In genomic region chr11:18295316-18295715, GRCh38 we compare ENCODE assay signal across 30 cellular contexts. TPM values are rescaled to one million over a fixed set of nuclear protein-coding genes. Genes with fewer than 3 reads are reported as not detected.
"Had no signal": no experiment of that assay in that cellular context is flagged by ENCODE, and none has a peak within 500 bp of the region (broad histone marks: within the 10 kb centered on the region; RNA-seq: fewer than 3 reads in every experiment).

No MANE protein-coding gene starts in this region.

- H3K4me1 Mint-ChIP-seq: endodermal cell; naive B cell; neural crest cell; stimulated activated naive CD8-positive, alpha-beta T cell treated with anti-CD3 and anti-CD28 coated beads, Interleukin-15, amount 100 ng/mL, for 72 hours had no signal

- H3K27me3 Mint-ChIP-seq: naive B cell; natural killer cell treated with Interleukin-12 subunit alpha and Interleukin-12 subunit beta and Interleukin-15 and Interleukin-18, amount 100 ng/mL, for 72 hours; progenitor cell of endocrine pancreas; stimulated activated naive CD8-positive, alpha-beta T cell treated with anti-CD3 and anti-CD28 coated beads, Interleukin-15, amount 100 ng/mL, for 72 hours had no signal

- DNase-seq: effector CD8-positive, alpha-beta T cell; endodermal cell; foreskin fibroblast; glutamatergic neuron; heart right ventricle; hippocampal formation; left cardiac atrium; left lung; mammary epithelial cell; mucosa of descending colon; naive B cell; pancreas; stimulated activated CD4-positive, alpha-beta T cell treated with anti-CD3 and anti-CD28 coated beads, Interleukin-12 subunit alpha, Interleukin-12 subunit beta, amount 100 ng/mL, for 4 hours; stimulated activated CD4-positive, alpha-beta T cell treated with anti-CD3 and anti-CD28 coated beads, Interleukin-4, amount 100 ng/mL, for 1 hour; stimulated activated CD8-positive, alpha-beta memory T cell treated with anti-CD3 and anti-CD28 coated beads, Interleukin-4, amount 100 ng/mL, for 48 hours; stimulated activated naive CD4-positive, alpha-beta T cell; stimulated activated naive CD8-positive, alpha-beta T cell treated with anti-CD3 and anti-CD28 coated beads, Interleukin-15, amount 100 ng/mL, for 72 hours; thyroid gland; trophoblast cell had no signal

- H3K27ac Mint-ChIP-seq: endodermal cell; natural killer cell treated with Interleukin-12 subunit alpha and Interleukin-12 subunit beta and Interleukin-15 and Interleukin-18, amount 100 ng/mL, for 72 hours; progenitor cell of endocrine pancreas had no signal

- H3K4me3 Mint-ChIP-seq: endodermal cell; naive B cell; natural killer cell treated with Interleukin-12 subunit alpha and Interleukin-12 subunit beta and Interleukin-15 and Interleukin-18, amount 100 ng/mL, for 72 hours; neural crest cell; stimulated activated naive CD8-positive, alpha-beta T cell treated with anti-CD3 and anti-CD28 coated beads, Interleukin-15, amount 100 ng/mL, for 72 hours had no signal

- H3K9me3 Mint-ChIP-seq: endodermal cell; naive B cell; natural killer cell treated with Interleukin-12 subunit alpha and Interleukin-12 subunit beta and Interleukin-15 and Interleukin-18, amount 100 ng/mL, for 72 hours; neural crest cell; stimulated activated naive CD8-positive, alpha-beta T cell treated with anti-CD3 and anti-CD28 coated beads, Interleukin-15, amount 100 ng/mL, for 72 hours had no signal

- ATAC-seq: esophagus mucosa; gastroesophageal sphincter; heart right ventricle; left cardiac atrium; left lung; mucosa of descending colon; natural killer cell treated with Interleukin-12 subunit alpha and Interleukin-12 subunit beta and Interleukin-15 and Interleukin-18, amount 100 ng/mL, for 72 hours; pancreas; sciatic nerve had no signal

RNA-seq across cellular contexts. Expression of gene SAA1, which starts 29.3 kb away (rescaled TPM):
- total RNA-seq: endodermal cell; natural killer cell treated with Interleukin-12 subunit alpha and Interleukin-12 subunit beta and Interleukin-15 and Interleukin-18, amount 100 ng/mL, for 72 hours; neural crest cell; progenitor cell of endocrine pancreas; smooth muscle cell; temporal lobe had no signal

RNA-seq across cellular contexts. Expression of gene SAA2, which starts 46.8 kb away (rescaled TPM):
- total RNA-seq: natural killer cell treated with Interleukin-12 subunit alpha and Interleukin-12 subunit beta and Interleukin-15 and Interleukin-18, amount 100 ng/mL, for 72 hours; neural crest cell; progenitor cell of endocrine pancreas; smooth muscle cell; temporal lobe had no signal

RNA-seq across cellular contexts. Expression of gene SAA4, which starts 58.7 kb away (rescaled TPM):
- total RNA-seq: endodermal cell; heart right ventricle; kidney epithelial cell; mammary epithelial cell; mucosa of descending colon; natural killer cell treated with Interleukin-12 subunit alpha and Interleukin-12 subunit beta and Interleukin-15 and Interleukin-18, amount 100 ng/mL, for 72 hours; neural crest cell; progenitor cell of endocrine pancreas; right atrium auricular region; sciatic nerve; smooth muscle cell; temporal lobe; thyroid gland; ureter had no signal
